17 cellular contexts compared by ENCODE assay signal in the genomic region with DNA sequence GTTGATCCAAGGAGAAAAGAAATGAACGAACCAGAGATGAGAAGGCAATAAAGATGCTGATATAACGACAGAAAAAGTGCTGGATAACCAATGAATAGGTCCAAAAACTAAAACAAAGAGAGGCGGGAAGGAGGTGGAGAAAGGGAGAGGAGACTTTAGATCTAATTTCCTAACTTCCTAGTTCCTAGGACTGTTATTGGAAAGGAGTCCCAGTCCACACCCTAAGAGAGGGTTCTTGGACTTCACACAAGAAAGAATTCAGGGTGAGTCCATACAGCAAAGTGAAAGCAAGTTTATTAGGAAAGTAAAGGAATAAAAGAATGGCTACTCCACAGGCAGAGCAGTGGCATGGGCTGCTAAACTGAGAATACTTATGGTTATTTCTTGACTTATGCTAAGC.
A peak's percentile ranks its signal among the peaks of the same experiment; 100 is the strongest.
DNase-seq lines count a peak whose midpoint lies in the region; FAIRE-seq lines count a peak whose summit lies in the region.
"Had no signal": no experiment of that assay in that cellular context is flagged by ENCODE, and none has a peak within 500 bp of the region (broad histone marks: within the 10 kb centered on the region; RNA-seq: fewer than 3 reads in every experiment).

No MANE protein-coding gene starts in this region.

- peak overlapping the region; percentile 7 for H2AFZ ChIP-seq in ACC112 (ENCODE audit: low read length, unreplicated experiment)
- H2AFZ ChIP-seq in mesenchymal stem cell (ENCODE audit: low read depth, low read length) = no peak overlapping the region
- H2AFZ ChIP-seq: GM23248 had no signal

- H4K91ac ChIP-seq in mesenchymal stem cell (ENCODE audit: low read length) = no peak overlapping the region

- H3K36me3 ChIP-seq in ACC112 (ENCODE audit: insufficient read depth, low read length) (no peaks in the 10 kb centered on the region), adipocyte (ENCODE audit: control insufficient read depth, insufficient read depth, low read length, severe bottlenecking) (no peaks in the 10 kb centered on the region), mesenchymal stem cell (ENCODE audit: control insufficient read depth in 1 of 2, insufficient read depth in 2 of 2, low read depth in 1 of 2, low read length in 2 of 2) (no peaks in the 10 kb centered on the region), small intestine (ENCODE audit: control insufficient read depth in 2 of 2, insufficient read depth in 2 of 2, low read length in 2 of 2) (no peaks in the 10 kb centered on the region)
- H3K36me3 ChIP-seq: BLaER1 had no signal

- no peak overlapping the region for H2BK5ac ChIP-seq in mesenchymal stem cell (ENCODE audit: low read depth, low read length, poor library complexity, severe bottlenecking)

- H3K79me1 ChIP-seq in mesenchymal stem cell (replicated peaks; ENCODE audit: low read length, poor library complexity, severe bottlenecking) = no peaks in the 10 kb centered on the region

- no peak overlapping the region for H3K4ac ChIP-seq in mesenchymal stem cell (ENCODE audit: low read depth in 1 of 2, low read length in 2 of 2)

- H3K9me3 ChIP-seq in adipocyte (ENCODE audit: control insufficient read depth, low read length) (peaks cover 3% of the 10 kb centered on the region), mesenchymal stem cell (ENCODE audit: control insufficient read depth, low read length) (no peaks in the 10 kb centered on the region), small intestine (ENCODE audit: control insufficient read depth, low read depth) (no peaks in the 10 kb centered on the region)
- H3K9me3 ChIP-seq: Caco-2 had no signal

- H3K27me3 ChIP-seq in ACC112 (ENCODE audit: insufficient read depth, low read length) (peaks cover 5% of the 10 kb centered on the region; the same call in 1 of the 2 replicates), adipocyte (replicated peaks; ENCODE audit: control insufficient read depth, insufficient read depth, low read length) (no peaks in the 10 kb centered on the region), mesenchymal stem cell (ENCODE audit: control insufficient read depth in 1 of 2, insufficient read depth in 1 of 2, low read length in 2 of 2) (no peaks in the 10 kb centered on the region), small intestine (ENCODE audit: control insufficient read depth in 2 of 2, insufficient read depth in 2 of 2, low read length in 2 of 2) (no peaks in the 10 kb centered on the region)
- H3K27me3 ChIP-seq: BLaER1 had no signal

- H4K8ac ChIP-seq in mesenchymal stem cell (ENCODE audit: low read length) = no peak overlapping the region

- no peak overlapping the region for H3K23ac ChIP-seq in mesenchymal stem cell (ENCODE audit: low read length in 2 of 2)

- H2BK12ac ChIP-seq in mesenchymal stem cell (ENCODE audit: low read length in 2 of 2) = no peak overlapping the region

- no peak overlapping the region for H3K14ac ChIP-seq in mesenchymal stem cell (ENCODE audit: low read length in 2 of 2)

- no peak overlapping the region for H3K4me3 ChIP-seq in ACC112 (ENCODE audit: low read depth, low read length)
- H3K4me3 ChIP-seq in adipocyte (ENCODE audit: low read length) = peak overlapping the region; percentile 32
- H3K4me3 ChIP-seq in mesenchymal stem cell (ENCODE audit: insufficient read depth in 1 of 2, low read depth in 1 of 2, low read length in 2 of 2) = peak overlapping the region in 1 of 2 experiments; percentile 11
- no peak overlapping the region for H3K4me3 ChIP-seq in small intestine (ENCODE audit: low read depth in 1 of 2, low read length in 2 of 2)
- H3K4me3 ChIP-seq: BLaER1, GM23248 had no signal

- H3K4me1 ChIP-seq in ACC112 (ENCODE audit: control insufficient read depth, insufficient read depth, low read length, unreplicated experiment) (no peaks in the 10 kb centered on the region), adipocyte (ENCODE audit: control insufficient read depth, insufficient read depth, low read length) (peaks cover 18% of the 10 kb centered on the region), mesenchymal stem cell (ENCODE audit: control insufficient read depth, insufficient read depth, low read depth, low read length) (no peaks in the 10 kb centered on the region), small intestine (ENCODE audit: control insufficient read depth in 2 of 2, insufficient read depth in 1 of 2, low read depth in 1 of 2, low read length in 1 of 2) (peaks cover 0 to 3% of the 10 kb centered on the region in 2 donors)
- H3K4me1 ChIP-seq: BLaER1, Caco-2 had no signal

- H3K27ac ChIP-seq in ACC112 (ENCODE audit: low read depth, low read length) = no peak overlapping the region
- H3K27ac ChIP-seq in mesenchymal stem cell (ENCODE audit: low read length, poor library complexity, severe bottlenecking) = no peak overlapping the region
- no peak overlapping the region for H3K27ac ChIP-seq in small intestine (ENCODE audit: low read depth in 1 of 2, low read length in 1 of 2)
- H3K27ac ChIP-seq: 22Rv1, BLaER1, GM23248, HL-60 had no signal

- no peak overlapping the region for H2BK120ac ChIP-seq in mesenchymal stem cell (ENCODE audit: low read depth, low read length)

- 93% methylated on average over 3 of the region's 3 CpGs for WGBS in mesenchymal stem cell
- WGBS in small intestine, 3 donors = 45 to 64% (median 54%) methylated on average over 3 of the region's 3 CpGs

- no peak for DNase-seq in adipocyte (ENCODE audit: low read depth)
- DNase-seq in mesenchymal stem cell = no peak
- peak; percentile 47 for DNase-seq in small intestine
- no peak for DNase-seq in activated gamma-delta T cell (lab: John Stamatoyannopoulos, UW)
- no peak for DNase-seq in SHP77 treated with DMSO at 0.1 percent for 48 hours (lab: John Stamatoyannopoulos, UW)
- DNase-seq in NCI-H2029 (lab: John Stamatoyannopoulos, UW) = no peak
- DNase-seq: AML-193; Caco-2; CD8-positive, alpha-beta memory T cell; GF-D8; GM23248 had no signal

- H3K4me2 ChIP-seq in mesenchymal stem cell (ENCODE audit: low read length, poor library complexity, severe bottlenecking) = no peak overlapping the region
- H3K4me2 ChIP-seq: BLaER1 had no signal

- H2AK5ac ChIP-seq in mesenchymal stem cell (ENCODE audit: low read length, severe bottlenecking) = no peak overlapping the region

- no peak overlapping the region for H3K18ac ChIP-seq in mesenchymal stem cell (ENCODE audit: low read depth in 1 of 2, low read length in 2 of 2)

- H3K9ac ChIP-seq in adipocyte (ENCODE audit: low read length) (peak overlapping the region; percentile 53), mesenchymal stem cell (ENCODE audit: low read length) (peak overlapping the region; percentile 19)
- H3K9ac ChIP-seq: BLaER1, GM23248 had no signal

- H3K79me2 ChIP-seq in ACC112 (ENCODE audit: control insufficient read depth, insufficient read depth, low read length, unreplicated experiment) = no peaks in the 10 kb centered on the region

- no peak for FAIRE-seq in small intestine (lab: Jason Lieb, UNC)
- FAIRE-seq: GM19239, H54 had no signal

- no peak overlapping the region for H2BK15ac ChIP-seq in mesenchymal stem cell (ENCODE audit: low read depth, poor library complexity, severe bottlenecking)
